10 cellular contexts compared by ENCODE assay signal in the genomic region with DNA sequence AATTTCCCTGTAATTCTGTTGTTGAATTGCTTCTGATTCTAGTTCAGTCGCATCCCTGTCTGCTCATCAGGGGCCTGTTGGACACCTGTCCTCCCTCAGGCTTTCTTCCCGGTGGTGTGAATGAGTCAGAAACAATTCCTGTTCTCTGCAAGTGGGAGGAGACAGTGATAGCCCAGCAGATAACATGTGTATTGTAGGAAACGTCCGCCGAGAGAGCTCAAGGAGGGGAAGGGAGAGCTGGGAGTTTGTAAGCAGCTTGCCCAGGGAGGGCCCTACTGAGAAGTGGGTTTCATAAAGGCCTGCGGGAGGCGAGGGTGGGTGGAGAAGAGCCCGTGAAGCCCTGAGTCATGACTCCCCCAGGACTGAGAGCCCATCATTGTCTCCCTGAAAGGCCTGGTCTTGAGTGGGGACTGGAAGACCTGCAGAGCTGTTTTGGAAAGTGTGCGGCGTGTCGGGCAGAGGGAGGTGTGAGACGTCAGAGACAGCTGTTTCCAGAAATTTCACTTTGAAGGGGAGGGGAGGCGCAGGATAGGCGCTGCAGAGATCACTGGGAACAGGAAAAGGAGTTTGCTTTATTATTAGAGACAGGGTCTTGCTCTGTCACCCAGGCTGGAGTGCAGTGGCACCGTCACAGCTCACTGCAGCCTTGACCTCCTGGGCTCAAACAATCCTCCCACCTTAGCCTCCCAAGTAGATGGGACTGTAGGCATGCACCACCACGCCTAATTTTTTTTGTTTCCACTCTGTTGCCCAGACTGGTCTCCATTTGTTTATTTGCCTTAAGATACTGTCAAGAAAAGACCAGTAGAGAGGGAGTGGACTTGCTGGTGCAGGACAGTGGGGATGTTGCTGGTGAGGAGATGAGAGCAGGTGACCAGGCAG. TPM values are rescaled to one million over a fixed set of nuclear protein-coding genes. Genes with fewer than 3 reads are reported as not detected.
DNase-seq lines count a peak whose midpoint lies in the region; ATAC-seq and TF ChIP-seq lines count a peak whose summit lies in the region.
"Had no signal": no experiment of that assay in that cellular context is flagged by ENCODE, and none has a peak within 500 bp of the region (broad histone marks: within the 10 kb centered on the region; RNA-seq: fewer than 3 reads in every experiment).

No MANE protein-coding gene starts in this region.

- no peak overlapping the region for H3K4me3 ChIP-seq in right cardiac atrium (ENCODE audit: low read length)

- no peak for TF ChIP-seq CTCF in activated B cell treated with CpG ODN at 0.5 μM for 24 hours (IDR thresholded peaks at IDR 0.05)

- DNase-seq in activated CD4-positive, alpha-beta T cell treated with anti-CD3 and anti-CD28 coated beads, Interleukin-2, amount 10 ng/mL, durations not matched to agents 7 days and 5 days = no peak
- no peak for DNase-seq in activated CD4-positive, alpha-beta T cell treated with anti-CD3 and anti-CD28 coated beads, Interleukin-2, amount 50 U/mL, for 48 hours
- peak; percentile 1 for DNase-seq in activated B cell treated with CpG ODN at 0.5 μM for 24 hours
- DNase-seq in right cardiac atrium = no peak
- DNase-seq in stimulated activated effector memory CD8-positive, alpha-beta T cell treated with anti-CD3 and anti-CD28 coated beads, Interleukin-12 subunit alpha, Interleukin-12 subunit beta, amount 100 ng/mL, for 72 hours (ENCODE audit: low spot score in 2 of 2) = no peak
- DNase-seq in NCI-H446 (lab: John Stamatoyannopoulos, UW) = no peak
- DNase-seq: AML-193 had no signal

- CTCF ChIA-PET in activated CD4-positive, alpha-beta T cell treated with anti-CD3 and anti-CD28 coated beads, Interleukin-2, amount 10 ng/mL, durations not matched to agents 7 days and 5 days (lab: Charles Lee) = interaction anchor here (1.2 kb wide), 1 partner anchor 10 kb away, joined by 3 read pairs; no protein-coding TSS in a partner anchor
- CTCF ChIA-PET in activated B cell treated with CpG ODN at 0.5 μM for 24 hours (lab: Charles Lee) = no interaction called here

- H3K27me3 ChIP-seq in right cardiac atrium (ENCODE audit: control insufficient read depth, insufficient read depth) = no peaks in the 10 kb centered on the region

- H3K27ac Mint-ChIP-seq in activated CD4-positive, alpha-beta T cell treated with anti-CD3 and anti-CD28 coated beads, Interleukin-2, amount 10 ng/mL, durations not matched to agents 7 days and 5 days = peak overlapping the region; percentile 72
- no peak overlapping the region for H3K27ac Mint-ChIP-seq in activated B cell treated with CpG ODN at 0.5 μM for 24 hours
- H3K27ac Mint-ChIP-seq in stimulated activated effector memory CD8-positive, alpha-beta T cell treated with anti-CD3 and anti-CD28 coated beads, Interleukin-12 subunit alpha, Interleukin-12 subunit beta, amount 100 ng/mL, for 72 hours = peak overlapping the region; percentile 96

- POLR2A ChIA-PET in activated CD4-positive, alpha-beta T cell treated with anti-CD3 and anti-CD28 coated beads, Interleukin-2, amount 10 ng/mL, durations not matched to agents 7 days and 5 days (lab: Charles Lee) = no interaction called here
- POLR2A ChIA-PET in activated B cell treated with CpG ODN at 0.5 μM for 24 hours (lab: Charles Lee) = interaction anchor here (0.6 kb wide), 1 partner anchor 36 kb away, joined by 3 read pairs; a partner anchor contains a TSS

- WGBS in right cardiac atrium = 47% methylated on average over 16 of the region's 16 CpGs

- H3K4me1 ChIP-seq in right cardiac atrium (ENCODE audit: control insufficient read depth, insufficient read depth, low read length) = no peaks in the 10 kb centered on the region

- ATAC-seq in activated B cell treated with CpG ODN at 0.5 μM for 24 hours (ENCODE audit: low read depth) = no peak
- ATAC-seq in right cardiac atrium = peak; percentile 34 to 85
- no peak for ATAC-seq in stimulated activated effector memory CD8-positive, alpha-beta T cell treated with anti-CD3 and anti-CD28 coated beads, Interleukin-12 subunit alpha, Interleukin-12 subunit beta, amount 100 ng/mL, for 72 hours
- no peak for ATAC-seq in HG03354 (IDR thresholded peaks at IDR 0.05; ENCODE audit: poor library complexity, severe bottlenecking, unreplicated experiment)
- no peak for ATAC-seq in HG02973 (IDR thresholded peaks at IDR 0.05; ENCODE audit: unreplicated experiment)

- no peak overlapping the region for H3K4me3 Mint-ChIP-seq in activated CD4-positive, alpha-beta T cell treated with anti-CD3 and anti-CD28 coated beads, Interleukin-2, amount 10 ng/mL, durations not matched to agents 7 days and 5 days
- no peak overlapping the region for H3K4me3 Mint-ChIP-seq in activated B cell treated with CpG ODN at 0.5 μM for 24 hours
- peak overlapping the region; percentile 25 for H3K4me3 Mint-ChIP-seq in stimulated activated effector memory CD8-positive, alpha-beta T cell treated with anti-CD3 and anti-CD28 coated beads, Interleukin-12 subunit alpha, Interleukin-12 subunit beta, amount 100 ng/mL, for 72 hours

- no peaks in the 10 kb centered on the region for H3K9me3 Mint-ChIP-seq in activated CD4-positive, alpha-beta T cell treated with anti-CD3 and anti-CD28 coated beads, Interleukin-2, amount 10 ng/mL, durations not matched to agents 7 days and 5 days
- no peaks in the 10 kb centered on the region for H3K9me3 Mint-ChIP-seq in activated B cell treated with CpG ODN at 0.5 μM for 24 hours
- H3K9me3 Mint-ChIP-seq in stimulated activated effector memory CD8-positive, alpha-beta T cell treated with anti-CD3 and anti-CD28 coated beads, Interleukin-12 subunit alpha, Interleukin-12 subunit beta, amount 100 ng/mL, for 72 hours = no peaks in the 10 kb centered on the region

- H3K27me3 Mint-ChIP-seq in activated CD4-positive, alpha-beta T cell treated with anti-CD3 and anti-CD28 coated beads, Interleukin-2, amount 10 ng/mL, durations not matched to agents 7 days and 5 days = no peaks in the 10 kb centered on the region
- H3K27me3 Mint-ChIP-seq in activated B cell treated with CpG ODN at 0.5 μM for 24 hours = no peaks in the 10 kb centered on the region

- peaks cover 52% of the 10 kb centered on the region for H3K36me3 Mint-ChIP-seq in activated CD4-positive, alpha-beta T cell treated with anti-CD3 and anti-CD28 coated beads, Interleukin-2, amount 10 ng/mL, durations not matched to agents 7 days and 5 days (ENCODE audit: low read depth)
- H3K36me3 Mint-ChIP-seq in activated B cell treated with CpG ODN at 0.5 μM for 24 hours (ENCODE audit: low read depth) = peaks cover 92% of the 10 kb centered on the region
- peaks cover 74% of the 10 kb centered on the region for H3K36me3 Mint-ChIP-seq in stimulated activated effector memory CD8-positive, alpha-beta T cell treated with anti-CD3 and anti-CD28 coated beads, Interleukin-12 subunit alpha, Interleukin-12 subunit beta, amount 100 ng/mL, for 72 hours

- H3K27ac ChIP-seq in right cardiac atrium (ENCODE audit: low read length) = no peak overlapping the region

- no peaks in the 10 kb centered on the region for H3K9me3 ChIP-seq in right cardiac atrium (ENCODE audit: control insufficient read depth, low read length)

- intact Hi-C loops in activated B cell treated with CpG ODN at 0.5 μM for 24 hours (cut with micrococcal nuclease) = no loop called here
- intact Hi-C loops in right cardiac atrium (cut with DNase I) = no loop called here

- H3K4me1 Mint-ChIP-seq in activated CD4-positive, alpha-beta T cell treated with anti-CD3 and anti-CD28 coated beads, Interleukin-2, amount 10 ng/mL, durations not matched to agents 7 days and 5 days = peaks cover 13% of the 10 kb centered on the region
- peaks cover 10% of the 10 kb centered on the region for H3K4me1 Mint-ChIP-seq in activated B cell treated with CpG ODN at 0.5 μM for 24 hours
- peaks cover 48% of the 10 kb centered on the region for H3K4me1 Mint-ChIP-seq in stimulated activated effector memory CD8-positive, alpha-beta T cell treated with anti-CD3 and anti-CD28 coated beads, Interleukin-12 subunit alpha, Interleukin-12 subunit beta, amount 100 ng/mL, for 72 hours

RNA-seq across cellular contexts. Expression of a gene that starts 35.3 kb away (rescaled TPM):
- total RNA-seq in activated CD4-positive, alpha-beta T cell treated with anti-CD3 and anti-CD28 coated beads, Interleukin-2, amount 10 ng/mL, durations not matched to agents 7 days and 5 days = 100 to 1,000 TPM; 120 to 127 TPM
- total RNA-seq in activated B cell treated with CpG ODN at 0.5 μM for 24 hours (127 and 146 TPM in 2 replicates), right cardiac atrium (10 to 100 TPM; 23.0 to 28.2 (median 26.4) TPM)
- polyA plus RNA-seq in right cardiac atrium = 21.5 TPM

RNA-seq across cellular contexts. Expression of a gene that starts 38.7 kb away (rescaled TPM):
- under 1 TPM in 1 of 2 experiments, not detected in 1; 0.29 TPM for total RNA-seq in activated CD4-positive, alpha-beta T cell treated with anti-CD3 and anti-CD28 coated beads, Interleukin-2, amount 10 ng/mL, durations not matched to agents 7 days and 5 days
- 0.24 and 0.49 TPM in 2 replicates for total RNA-seq in activated B cell treated with CpG ODN at 0.5 μM for 24 hours
- total RNA-seq in right cardiac atrium = not detected
- polyA plus RNA-seq in right cardiac atrium = not detected

RNA-seq across cellular contexts. Expression of a gene that starts 40.1 kb away (rescaled TPM):
- 10 to 100 TPM; 29.5 to 30.1 TPM for total RNA-seq in activated CD4-positive, alpha-beta T cell treated with anti-CD3 and anti-CD28 coated beads, Interleukin-2, amount 10 ng/mL, durations not matched to agents 7 days and 5 days
- total RNA-seq in activated B cell treated with CpG ODN at 0.5 μM for 24 hours (35.5 and 47.2 TPM in 2 replicates), right cardiac atrium (10 to 100 TPM; 52.7 to 73.5 (median 60.9) TPM)
- polyA plus RNA-seq in right cardiac atrium = 28.7 TPM

RNA-seq across cellular contexts. Expression of a gene that starts 49.5 kb away (rescaled TPM):
- under 1 TPM in 1 of 2 experiments, not detected in 1; 0.17 TPM for total RNA-seq in activated CD4-positive, alpha-beta T cell treated with anti-CD3 and anti-CD28 coated beads, Interleukin-2, amount 10 ng/mL, durations not matched to agents 7 days and 5 days
- total RNA-seq in activated B cell treated with CpG ODN at 0.5 μM for 24 hours (0.20 and 0.42 TPM in 2 replicates), right cardiac atrium (not detected)
- not detected for polyA plus RNA-seq in right cardiac atrium
- total RNA-seq: mononuclear cell had no signal

RNA-seq across cellular contexts. Expression of a gene that starts 59.9 kb away (rescaled TPM):
- total RNA-seq in activated CD4-positive, alpha-beta T cell treated with anti-CD3 and anti-CD28 coated beads, Interleukin-2, amount 10 ng/mL, durations not matched to agents 7 days and 5 days = under 1 TPM; 0.19 to 0.35 TPM
- total RNA-seq in activated B cell treated with CpG ODN at 0.5 μM for 24 hours = 0.37 and 0.53 TPM in 2 replicates
- not detected for total RNA-seq in right cardiac atrium
- not detected for polyA plus RNA-seq in right cardiac atrium
- total RNA-seq: mononuclear cell had no signal

Comparison
In these comparisons a context has a peak if more than half of its experiments do, and no peak if none do; other contexts are left out.
1. ATAC-seq: peak in right cardiac atrium (2 of 2); none in activated B cell treated with CpG ODN at 0.5 μM for 24 hours (single experiment), stimulated activated effector memory CD8-positive, alpha-beta T cell treated with anti-CD3 and anti-CD28 coated beads, Interleukin-12 subunit alpha, Interleukin-12 subunit beta, amount 100 ng/mL, for 72 hours (single experiment), HG03354 (single experiment) and HG02973 (single experiment).